ENCODE assay signal across 8 cellular contexts in genomic region chr22:30356392-30357230, GRCh38. TPM values are rescaled to one million over a fixed set of nuclear protein-coding genes. Genes with fewer than 3 reads are reported as not detected.
DNase-seq lines count a peak whose midpoint lies in the region; ATAC-seq and TF ChIP-seq lines count a peak whose summit lies in the region.

Gene CCDC157, plus strand, starts transcription at chr22:30357007. Its CDS starts 8,994 bp downstream, at chr22:30366001.
Gene SF3A1, minus strand, starts transcription at chr22:30356894. Its CDS starts 102 bp downstream, at chr22:30356792.

- peaks cover 5% of the 10 kb centered on the region for H3K36me3 Mint-ChIP-seq in progenitor cell of endocrine pancreas (ENCODE audit: insufficient read depth)

- H3K4me1 ChIP-seq in left ventricle myocardium inferior = peaks cover 56% of the 10 kb centered on the region
- peaks cover 32% of the 10 kb centered on the region for H3K4me1 ChIP-seq in upper lobe of right lung

- peak; percentile 92 for ATAC-seq in HG02840 (IDR thresholded peaks at IDR 0.05; ENCODE audit: low FRiP score, unreplicated experiment)
- ATAC-seq in upper lobe of right lung = peak; percentile 98

- peak within 1 kb of the TSS; percentile 95 for H3K27ac Mint-ChIP-seq in progenitor cell of endocrine pancreas

- DNase-seq in NCI-H146 (lab: John Stamatoyannopoulos, UW) = peak; percentile 81
- DNase-seq in T-helper 1 cell = peak; percentile 71 to 92 (median 79)
- DNase-seq in amniotic stem cell (lab: John Stamatoyannopoulos, UW) = peak; percentile 92
- peak; percentile 87 for DNase-seq in left ventricle myocardium inferior
- DNase-seq in progenitor cell of endocrine pancreas (ENCODE audit: low spot score, unreplicated experiment) = peak; percentile 71
- peak; percentile 96 for DNase-seq in upper lobe of right lung

- no peaks in the 10 kb centered on the region for H3K27me3 Mint-ChIP-seq in progenitor cell of endocrine pancreas

- intact Hi-C loops in left ventricle myocardium inferior (cut with micrococcal nuclease) = no loop called here
- intact Hi-C loops in upper lobe of right lung (cut with DNase I) = no loop called here

- H3K4me3 Mint-ChIP-seq in progenitor cell of endocrine pancreas (ENCODE audit: low read depth) = peak within 1 kb of the TSS; percentile 97

- peaks cover 16% of the 10 kb centered on the region for H3K36me3 ChIP-seq in left ventricle myocardium inferior
- peaks cover 15% of the 10 kb centered on the region for H3K36me3 ChIP-seq in upper lobe of right lung

- TF ChIP-seq CTCF in left ventricle myocardium inferior (IDR thresholded peaks at IDR 0.05; ENCODE audit: borderline replicate concordance) (no peak), progenitor cell of endocrine pancreas (IDR thresholded peaks at IDR 0.05; ENCODE audit: unreplicated experiment) (no peak), upper lobe of right lung (IDR thresholded peaks at IDR 0.05) (no peak)

- peak; percentile 94 for TF ChIP-seq POLR2A in GM15510 (IDR thresholded peaks at IDR 0.05; ENCODE audit: borderline replicate concordance, extremely low read depth, insufficient read length)

- H3K4me1 Mint-ChIP-seq in progenitor cell of endocrine pancreas (ENCODE audit: low read depth) = peaks cover 23% of the 10 kb centered on the region

- H3K9me3 ChIP-seq in left ventricle myocardium inferior (replicated peaks) = no peaks in the 10 kb centered on the region
- H3K9me3 ChIP-seq in upper lobe of right lung = no peaks in the 10 kb centered on the region

- H3K27me3 ChIP-seq in left ventricle myocardium inferior (ENCODE audit: low read depth) = no peaks in the 10 kb centered on the region
- H3K27me3 ChIP-seq in upper lobe of right lung = no peaks in the 10 kb centered on the region

- H3K9me3 Mint-ChIP-seq in progenitor cell of endocrine pancreas (ENCODE audit: low read depth) = no peaks in the 10 kb centered on the region

- H3K4me3 ChIP-seq in left ventricle myocardium inferior = peak within 1 kb of the TSS; percentile 86
- H3K4me3 ChIP-seq in upper lobe of right lung = peak within 1 kb of the TSS; percentile 99

- H3K27ac ChIP-seq in left ventricle myocardium inferior (replicated peaks) (peak within 1 kb of the TSS; percentile 97), upper lobe of right lung (peak within 1 kb of the TSS; percentile 100)

RNA-seq across cellular contexts. Expression of gene CCDC157, which starts in this region (rescaled TPM):
- total RNA-seq in left ventricle myocardium inferior (0.58 TPM), progenitor cell of endocrine pancreas (11.1 and 13.5 TPM in 2 replicates), upper lobe of right lung (2.7 TPM)

RNA-seq across cellular contexts. Expression of gene SF3A1, which starts in this region (rescaled TPM):
- total RNA-seq in left ventricle myocardium inferior = 89.2 TPM
- total RNA-seq in progenitor cell of endocrine pancreas = 155 and 165 TPM in 2 replicates
- 164 TPM for total RNA-seq in upper lobe of right lung

Comparison
In these comparisons a context has a peak if more than half of its experiments do, and no peak if none do; other contexts are left out.
1. Peak in every context shown above with its lines: DNase-seq, ATAC-seq, H3K4me3 ChIP-seq and H3K27ac ChIP-seq.